23 cellular contexts compared by ENCODE assay signal in the genomic region with DNA sequence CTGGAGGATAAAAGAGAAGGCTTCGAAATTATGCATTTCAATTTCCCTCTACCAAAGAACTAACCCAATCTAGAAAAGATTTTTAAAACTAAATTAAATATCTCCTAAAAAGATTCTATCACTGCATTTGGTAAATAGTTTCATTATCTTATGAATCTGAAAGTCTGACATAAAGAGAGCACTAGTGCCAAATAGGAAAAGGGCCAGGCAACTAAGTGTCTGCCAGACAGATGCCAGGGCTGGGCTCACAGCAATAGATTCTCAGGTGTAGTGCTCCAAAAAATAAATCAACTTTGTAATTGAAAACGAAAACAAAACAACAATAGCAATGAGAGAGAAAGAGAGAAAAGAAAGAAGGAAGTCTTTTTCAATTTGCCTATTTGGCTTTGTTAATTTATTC.
DNase-seq lines count a peak whose midpoint lies in the region; TF ChIP-seq lines count a peak whose summit lies in the region.
"Had no signal": no experiment of that assay in that cellular context is flagged by ENCODE, and none has a peak within 500 bp of the region (broad histone marks: within the 10 kb centered on the region; RNA-seq: fewer than 3 reads in every experiment).

No MANE protein-coding gene starts in this region.

- peaks cover 37% of the 10 kb centered on the region; the same call in 1 of the 2 replicates for H3K79me2 ChIP-seq in SK-N-SH (ENCODE audit: insufficient read depth)

- TF ChIP-seq POLR2A in breast epithelium (IDR thresholded peaks at IDR 0.05): no peak

- no peak for TF ChIP-seq CTCF in MCF 10A (IDR thresholded peaks at IDR 0.05; ENCODE audit: unreplicated experiment)
- TF ChIP-seq CTCF in breast epithelium (IDR thresholded peaks at IDR 0.05): no peak
- no peak for TF ChIP-seq CTCF in SK-N-SH (IDR thresholded peaks at IDR 0.05)
- no peak for TF ChIP-seq CTCF in type B pancreatic cell (conservative IDR thresholded peaks at IDR 0.05)

- H3K4me2 ChIP-seq in SK-N-SH: no peak overlapping the region
- H3K4me2 ChIP-seq: A549; BLaER1 treated with 17β-estradiol and CSF1 and Interleukin-3, amounts not matched to agents 10 nM and 100 nM had no signal

- H3K36me3 Mint-ChIP-seq in MCF 10A (ENCODE audit: insufficient read depth, unreplicated experiment) (peaks cover 11% of the 10 kb centered on the region), type B pancreatic cell (peaks cover 18% of the 10 kb centered on the region)

- peak in 1 of 2 experiments; percentile 39; a peak in 1 of 4 replicates for TF ChIP-seq EP300 in SK-N-SH (IDR thresholded peaks at IDR 0.05; ENCODE audit: borderline replicate concordance in 1 of 2, low read depth in 1 of 2, low read length in 1 of 2)

- POLR2A ChIA-PET in MCF 10A (lab: Yijun Ruan, JAX): interaction anchor here (0.6 to 0.8 kb wide), 2 partner anchors 96 to 226 kb away, joined by 3 read pairs; a partner anchor contains a TSS
- POLR2A ChIA-PET in SK-N-SH (lab: Yijun Ruan, JAX): no interaction called here

- peaks cover 19% of the 10 kb centered on the region for H3F3A ChIP-seq in SK-N-SH (replicated peaks; ENCODE audit: insufficient read depth)

- H3K27me3 Mint-ChIP-seq in MCF 10A (ENCODE audit: insufficient read depth, unreplicated experiment) (no peaks in the 10 kb centered on the region), type B pancreatic cell (no peaks in the 10 kb centered on the region)
- H3K27me3 Mint-ChIP-seq: CD4-positive, alpha-beta T cell; CD8-positive, alpha-beta memory T cell had no signal

- DNase-seq in NCI-H2029 treated with DMSO at 0.1 percent for 48 hours (lab: John Stamatoyannopoulos, UW) (peak; percentile 26), NCI-H2029 (lab: John Stamatoyannopoulos, UW) (no peak), MCF 10A (ENCODE audit: unreplicated experiment) (no peak), breast epithelium (ENCODE audit: low spot score in 2 of 2) (no peak), SK-N-SH (no peak), NCI-H146 treated with DMSO at 0.1 percent for 48 hours (lab: John Stamatoyannopoulos, UW; ENCODE audit: unreplicated experiment) (no peak), type B pancreatic cell (ENCODE audit: extremely low spot score, unreplicated experiment) (no peak)
- DNase-seq: 8988T; ACHN; AML-193; BE2C; CD4-positive, alpha-beta T cell; CD8-positive, alpha-beta memory T cell; DMS 273 treated with DMSO at 0.1 percent for 48 hours; DMS79; EL; GDM1; GOT3; HFFc6 had no signal

- WGBS in SK-N-SH (ENCODE audit: low lambda C conversion rate): 53% methylated on average over 2 of the region's 2 CpGs

- H3K4me1 Mint-ChIP-seq in MCF 10A (ENCODE audit: insufficient read depth, unreplicated experiment) (peaks cover 36% of the 10 kb centered on the region), type B pancreatic cell (ENCODE audit: unreplicated experiment) (peaks cover 19% of the 10 kb centered on the region)

- no peak for TF ChIP-seq RAD21 in SK-N-SH (IDR thresholded peaks at IDR 0.05; ENCODE audit: low read length)

- H3K4me1 ChIP-seq in breast epithelium (peaks cover 0 to 6% of the 10 kb centered on the region in 2 donors), SK-N-SH (ENCODE audit: control insufficient read depth in 1 of 2, insufficient read depth in 2 of 2, low read depth in 1 of 2, low read length in 1 of 2) (peaks cover 19 to 29% of the 10 kb centered on the region in 2 experiments)

- H3K4me3 ChIP-seq in breast epithelium: no peak overlapping the region
- H3K4me3 ChIP-seq in SK-N-SH (ENCODE audit: low read depth in 2 of 2, low read length in 1 of 2): no peak overlapping the region
- H3K4me3 ChIP-seq: A549; BLaER1 treated with 17β-estradiol and CSF1 and Interleukin-3, amounts not matched to agents 10 nM and 100 nM; HAP-1 had no signal

- CTCF ChIA-PET in MCF 10A (lab: Yijun Ruan, JAX) (interaction anchor here (1.1 to 1.6 kb wide), 3 partner anchors 12 to 315 kb away, joined by 3 to 6 read pairs (median 4); no protein-coding TSS in a partner anchor), SK-N-SH (lab: Yijun Ruan, JAX) (interaction anchor here (1.2 to 1.8 kb wide), 2 partner anchors 13 to 349 kb away, joined by 3 to 6 read pairs; no protein-coding TSS in a partner anchor)

- H3K9me3 Mint-ChIP-seq in MCF 10A (ENCODE audit: unreplicated experiment) (no peaks in the 10 kb centered on the region), type B pancreatic cell (peaks cover 5% of the 10 kb centered on the region)
- H3K9me3 Mint-ChIP-seq: CD14-positive monocyte; CD4-positive, alpha-beta T cell; HFFc6 had no signal

- no peaks in the 10 kb centered on the region for H3K9me2 ChIP-seq in SK-N-SH

- no peaks in the 10 kb centered on the region for H3K9me3 ChIP-seq in breast epithelium
- no peaks in the 10 kb centered on the region for H3K9me3 ChIP-seq in SK-N-SH
- H3K9me3 ChIP-seq: A549; BE2C; BLaER1 treated with 17β-estradiol and CSF1 and Interleukin-3, amounts not matched to agents 10 nM and 100 nM; HAP-1 had no signal

- intact Hi-C loops in MCF 10A (cut with micrococcal nuclease) (no loop called here), breast epithelium (cut with DNase I; ENCODE audit: low total_unique reads) (no loop called here)

- H3K4me3 Mint-ChIP-seq in MCF 10A (ENCODE audit: unreplicated experiment) (no peak overlapping the region), type B pancreatic cell (no peak overlapping the region)
- H3K4me3 Mint-ChIP-seq: CD14-positive monocyte; CD4-positive, alpha-beta T cell; CD8-positive, alpha-beta memory T cell; HFFc6 had no signal

- H4K20me1 ChIP-seq in SK-N-SH (ENCODE audit: insufficient read depth): no peaks in the 10 kb centered on the region

- no peak overlapping the region for H3K9ac ChIP-seq in SK-N-SH
- H3K9ac ChIP-seq: BLaER1 treated with 17β-estradiol and CSF1 and Interleukin-3, amounts not matched to agents 10 nM and 100 nM had no signal

- H2AFZ ChIP-seq in SK-N-SH (ENCODE audit: low read depth): no peak overlapping the region

- H3K27ac Mint-ChIP-seq in MCF 10A (ENCODE audit: low read depth, unreplicated experiment) (peak overlapping the region; percentile 51), type B pancreatic cell (no peak overlapping the region)
- H3K27ac Mint-ChIP-seq: CD4-positive, alpha-beta T cell; HFFc6 had no signal

- H3K27ac ChIP-seq in breast epithelium (no peak overlapping the region), SK-N-SH (ENCODE audit: low read depth in 2 of 2, low read length in 1 of 2) (no peak overlapping the region)
- H3K27ac ChIP-seq: BLaER1 treated with 17β-estradiol and CSF1 and Interleukin-3, amounts not matched to agents 10 nM and 100 nM had no signal

- H3K27me3 ChIP-seq in breast epithelium (no peaks in the 10 kb centered on the region), SK-N-SH (ENCODE audit: insufficient read depth) (no peaks in the 10 kb centered on the region)
- H3K27me3 ChIP-seq: BE2C; BLaER1 treated with 17β-estradiol and CSF1 and Interleukin-3, amounts not matched to agents 10 nM and 100 nM had no signal

- no TSS peak for BruUV-seq in MCF 10A (replicated peaks; lab: Mats Ljungman, UMichigan)

- H3K36me3 ChIP-seq in breast epithelium (no peaks in the 10 kb centered on the region), SK-N-SH (replicated peaks in 1 of 2; ENCODE audit: control insufficient read depth in 1 of 2, insufficient read depth in 2 of 2, low read length in 1 of 2) (peaks cover 14 to 21% of the 10 kb centered on the region in 2 experiments)
- H3K36me3 ChIP-seq: HAP-1 had no signal

TF ChIP-seq in SK-N-SH, 30 proteins besides CTCF, POLR2A, EP300 and RAD21 (continues in another document):
- no peak for TF ChIP-seq TAF1 (IDR thresholded peaks at IDR 0.05; ENCODE audit: borderline replicate concordance, low read depth, low read length)
- no peak for TF ChIP-seq CHD2 (IDR thresholded peaks at IDR 0.05; ENCODE audit: low read length, partially characterized antibody)
- no peak for TF ChIP-seq FOXJ3 (CRISPR knock-in tag; IDR thresholded peaks at IDR 0.05)
- TF ChIP-seq, protein P1, sequence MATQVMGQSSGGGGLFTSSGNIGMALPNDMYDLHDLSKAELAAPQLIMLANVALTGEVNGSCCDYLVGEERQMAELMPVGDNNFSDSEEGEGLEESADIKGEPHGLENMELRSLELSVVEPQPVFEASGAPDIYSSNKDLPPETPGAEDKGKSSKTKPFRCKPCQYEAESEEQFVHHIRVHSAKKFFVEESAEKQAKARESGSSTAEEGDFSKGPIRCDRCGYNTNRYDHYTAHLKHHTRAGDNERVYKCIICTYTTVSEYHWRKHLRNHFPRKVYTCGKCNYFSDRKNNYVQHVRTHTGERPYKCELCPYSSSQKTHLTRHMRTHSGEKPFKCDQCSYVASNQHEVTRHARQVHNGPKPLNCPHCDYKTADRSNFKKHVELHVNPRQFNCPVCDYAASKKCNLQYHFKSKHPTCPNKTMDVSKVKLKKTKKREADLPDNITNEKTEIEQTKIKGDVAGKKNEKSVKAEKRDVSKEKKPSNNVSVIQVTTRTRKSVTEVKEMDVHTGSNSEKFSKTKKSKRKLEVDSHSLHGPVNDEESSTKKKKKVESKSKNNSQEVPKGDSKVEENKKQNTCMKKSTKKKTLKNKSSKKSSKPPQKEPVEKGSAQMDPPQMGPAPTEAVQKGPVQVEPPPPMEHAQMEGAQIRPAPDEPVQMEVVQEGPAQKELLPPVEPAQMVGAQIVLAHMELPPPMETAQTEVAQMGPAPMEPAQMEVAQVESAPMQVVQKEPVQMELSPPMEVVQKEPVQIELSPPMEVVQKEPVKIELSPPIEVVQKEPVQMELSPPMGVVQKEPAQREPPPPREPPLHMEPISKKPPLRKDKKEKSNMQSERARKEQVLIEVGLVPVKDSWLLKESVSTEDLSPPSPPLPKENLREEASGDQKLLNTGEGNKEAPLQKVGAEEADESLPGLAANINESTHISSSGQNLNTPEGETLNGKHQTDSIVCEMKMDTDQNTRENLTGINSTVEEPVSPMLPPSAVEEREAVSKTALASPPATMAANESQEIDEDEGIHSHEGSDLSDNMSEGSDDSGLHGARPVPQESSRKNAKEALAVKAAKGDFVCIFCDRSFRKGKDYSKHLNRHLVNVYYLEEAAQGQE (IDR thresholded peaks at IDR 0.05; ENCODE audit: low read depth, low read length): no peak
- TF ChIP-seq RFX5 (IDR thresholded peaks at IDR 0.05; ENCODE audit: low read length): no peak
- TF ChIP-seq RXRA (IDR thresholded peaks at IDR 0.05; ENCODE audit: borderline replicate concordance, low read depth): no peak
- no peak for TF ChIP-seq ELF1 (IDR thresholded peaks at IDR 0.05)
- TF ChIP-seq JUND (IDR thresholded peaks at IDR 0.05): peak; percentile 36; the same call in 1 of the 2 replicates
- TF ChIP-seq MEF2A (IDR thresholded peaks at IDR 0.05; ENCODE audit: borderline replicate concordance, low read depth): no peak
- no peak for TF ChIP-seq GATA2 (CRISPR knock-in tag; IDR thresholded peaks at IDR 0.05)
- TF ChIP-seq TEAD4 (IDR thresholded peaks at IDR 0.05; ENCODE audit: borderline replicate concordance, insufficient read depth): peak; percentile 28; the same call in 1 of the 2 replicates
- TF ChIP-seq, protein P2, sequence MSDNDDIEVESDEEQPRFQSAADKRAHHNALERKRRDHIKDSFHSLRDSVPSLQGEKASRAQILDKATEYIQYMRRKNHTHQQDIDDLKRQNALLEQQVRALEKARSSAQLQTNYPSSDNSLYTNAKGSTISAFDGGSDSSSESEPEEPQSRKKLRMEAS (IDR thresholded peaks at IDR 0.05; ENCODE audit: low read depth): no peak
- no peak for TF ChIP-seq MXI1 (IDR thresholded peaks at IDR 0.05; ENCODE audit: low read depth, low read length)
- no peak for TF ChIP-seq YY1 (IDR thresholded peaks at IDR 0.05; ENCODE audit: low read depth)
